ENCODE assay signal across 18 cellular contexts in genomic region chr7:17617380-17617779, GRCh38.
DNase-seq lines count a peak whose midpoint lies in the region; ATAC-seq and TF ChIP-seq lines count a peak whose summit lies in the region.
"Had no signal": no experiment of that assay in that cellular context is flagged by ENCODE, and none has a peak within 500 bp of the region (broad histone marks: within the 10 kb centered on the region; RNA-seq: fewer than 3 reads in every experiment).

No MANE protein-coding gene starts in this region.

- H3K27ac ChIP-seq in GM23248, result no peak overlapping the region
- H3K27ac ChIP-seq in VCaP, result peak overlapping the region; percentile 69
- H3K27ac ChIP-seq in left lung, result peak overlapping the region in 1 of 2 donors; percentile 23
- H3K27ac ChIP-seq: A549; BLaER1 treated with 17β-estradiol and CSF1 and Interleukin-3, amounts not matched to agents 10 nM and 100 nM; HL-60; RWPE1 had no signal

- in situ Hi-C loops in GM23248 (cut with MboI), result no loop called here

- intact Hi-C loops in left lung (cut with DNase I), result no loop called here

- no peak overlapping the region for H3K4me3 ChIP-seq in GM23248
- H3K4me3 ChIP-seq in left lung, result no peak overlapping the region
- H3K4me3 ChIP-seq: A549; BLaER1 treated with 17β-estradiol and CSF1 and Interleukin-3, amounts not matched to agents 10 nM and 100 nM had no signal

- no peak for TF ChIP-seq CTCF in VCaP (conservative IDR thresholded peaks at IDR 0.05)
- no peak for TF ChIP-seq CTCF in left lung (IDR thresholded peaks at IDR 0.05)

- H3F3A ChIP-seq in GM23248 (ENCODE audit: insufficient read depth), result no peaks in the 10 kb centered on the region

- H3K4me2 ChIP-seq in GM23248 (ENCODE audit: unreplicated experiment), result no peak overlapping the region
- H3K4me2 ChIP-seq: A549; BLaER1 treated with 17β-estradiol and CSF1 and Interleukin-3, amounts not matched to agents 10 nM and 100 nM had no signal

- H3K9me2 ChIP-seq in GM23248 (ENCODE audit: insufficient read depth), result no peaks in the 10 kb centered on the region

- H3K9me3 ChIP-seq in GM23248 (ENCODE audit: low read depth) (no peaks in the 10 kb centered on the region), left lung (no peaks in the 10 kb centered on the region)
- H3K9me3 ChIP-seq: A549 had no signal

- no peak overlapping the region for H3K9ac ChIP-seq in GM23248
- H3K9ac ChIP-seq: BLaER1 treated with 17β-estradiol and CSF1 and Interleukin-3, amounts not matched to agents 10 nM and 100 nM had no signal

- no peaks in the 10 kb centered on the region for H3K4me1 ChIP-seq in GM23248 (ENCODE audit: insufficient read depth)
- no peaks in the 10 kb centered on the region for H3K4me1 ChIP-seq in left lung
- H3K4me1 ChIP-seq: A549 had no signal

- DNase-seq in GM23248 (no peak), left lung (no peak), renal cortical epithelial cell (ENCODE audit: low read depth) (peak; percentile 56), GDM1 (lab: John Stamatoyannopoulos, UW) (no peak), AG08395 (ENCODE audit: low spot score) (no peak), left lobe of liver (ENCODE audit: low spot score) (no peak)
- DNase-seq: CD8-positive, alpha-beta T cell; DMS79 treated with DMSO at 0.1 percent for 48 hours; H7; NCI-H1694 treated with DMSO at 0.1 percent for 48 hours; NCI-H510A; NCI-H748 treated with DMSO at 0.1 percent for 48 hours had no signal

- H3K27me3 ChIP-seq in GM23248 (replicated peaks; ENCODE audit: insufficient read depth) (no peaks in the 10 kb centered on the region), left lung (no peaks in the 10 kb centered on the region)
- H3K27me3 ChIP-seq: BLaER1 treated with 17β-estradiol and CSF1 and Interleukin-3, amounts not matched to agents 10 nM and 100 nM had no signal

- H2AFZ ChIP-seq in GM23248, result 0 out of 2 replicates have a peak overlapping the region, but pooled peaks have one; percentile 14

- no peaks in the 10 kb centered on the region for H3K79me2 ChIP-seq in GM23248 (ENCODE audit: insufficient read depth)

- 54 to 61% methylated on average over 2 of the region's 2 CpGs for WGBS in GM23248 (ENCODE audit: low coverage in 1 of 2, low lambda C conversion rate in 2 of 2, missing lambda C conversion rate in 2 of 2), 2 experiments

- ATAC-seq in left lung, result peak; percentile 81
- ATAC-seq in GM19035 (IDR thresholded peaks at IDR 0.05; ENCODE audit: unreplicated experiment), result no peak
- no peak for ATAC-seq in left lobe of liver
- ATAC-seq: A549; CD8-positive, alpha-beta T cell had no signal

- H3K36me3 ChIP-seq in GM23248 (ENCODE audit: low read depth) (no peaks in the 10 kb centered on the region), left lung (no peaks in the 10 kb centered on the region)
- H3K36me3 ChIP-seq: BLaER1 treated with 17β-estradiol and CSF1 and Interleukin-3, amounts not matched to agents 10 nM and 100 nM had no signal

- no peaks in the 10 kb centered on the region for H4K20me1 ChIP-seq in GM23248 (ENCODE audit: insufficient read depth)
- H4K20me1 ChIP-seq: BLaER1 treated with 17β-estradiol and CSF1 and Interleukin-3, amounts not matched to agents 10 nM and 100 nM had no signal
